Comparison of ENCODE assay signal across 9 cellular contexts in the genomic region with DNA sequence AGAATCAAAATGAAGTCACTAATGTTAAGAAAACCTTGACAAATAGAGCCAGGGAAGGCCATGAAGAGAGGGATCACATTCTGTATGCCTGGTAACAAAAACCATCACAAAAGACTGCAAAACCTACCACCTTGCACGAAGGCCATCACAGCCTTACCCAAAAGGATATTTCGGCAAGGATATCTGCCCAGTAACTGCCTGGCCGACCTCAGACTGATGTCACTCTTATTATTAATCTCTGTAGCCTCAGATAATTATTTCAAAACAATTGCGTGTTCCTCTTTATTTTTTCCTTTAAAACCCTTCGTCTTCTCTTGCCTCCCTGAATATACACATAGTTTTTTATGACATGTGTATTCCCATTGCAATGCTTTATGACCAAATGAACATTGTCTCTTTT. TPM values are rescaled to one million over a fixed set of nuclear protein-coding genes. Genes with fewer than 3 reads are reported as not detected.
"Had no signal": no experiment of that assay in that cellular context is flagged by ENCODE, and none has a peak within 500 bp of the region (broad histone marks: within the 10 kb centered on the region; RNA-seq: fewer than 3 reads in every experiment).

No MANE protein-coding gene starts in this region.

- H3K27ac ChIP-seq: HL-60, KMS-11 had no signal

- H3K36me3 Mint-ChIP-seq: IgD-negative memory B cell had no signal

- H3K4me3 ChIP-seq: K562 had no signal

- H3K27me3 Mint-ChIP-seq: IgD-negative memory B cell had no signal

- H3K4me3 Mint-ChIP-seq: IgD-negative memory B cell had no signal

- H3K27ac Mint-ChIP-seq: IgD-negative memory B cell had no signal

- DNase-seq: IMR-90, KG1 had no signal

- ATAC-seq: HepG2, K562 had no signal

- H3K4me1 Mint-ChIP-seq: IgD-negative memory B cell had no signal

RNA-seq across cellular contexts. Expression of gene CDC14C, which starts 52.5 kb away (rescaled TPM):
- total RNA-seq: HT-29, HT1080, K562 had no signal
